In the genomic region with DNA sequence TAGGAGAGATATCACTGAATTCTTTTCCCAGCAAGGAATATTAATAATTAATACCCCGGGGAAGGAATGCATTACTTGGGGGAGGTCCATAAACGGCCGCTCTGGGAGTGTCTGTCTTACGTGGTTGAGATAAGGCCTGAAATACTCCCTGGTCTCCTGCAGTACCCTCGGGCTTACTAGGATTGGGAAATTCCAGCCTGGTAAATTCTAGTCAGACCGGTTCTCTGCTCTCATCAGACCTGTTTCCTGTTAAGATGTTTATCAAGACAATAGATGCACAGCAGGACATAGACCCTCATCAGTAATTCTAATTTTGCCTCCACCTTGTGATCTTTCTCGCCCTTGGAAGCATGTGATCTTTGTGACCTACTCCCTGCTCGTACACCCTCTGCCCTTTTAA, we compare ENCODE assay signal across 13 cellular contexts.
"Had no signal": no experiment of that assay in that cellular context is flagged by ENCODE, and none has a peak within 500 bp of the region (broad histone marks: within the 10 kb centered on the region; RNA-seq: fewer than 3 reads in every experiment).

No MANE protein-coding gene starts in this region.

- H3K27me3 Mint-ChIP-seq: activated naive CD8-positive, alpha-beta T cell had no signal

- ATAC-seq: activated CD4-positive, CD25-positive, alpha-beta regulatory T cell treated with anti-CD3 and anti-CD28 coated beads, Interleukin-2, amount 50 U/mL, for 24 hours; heart left ventricle had no signal

- H3K4me3 Mint-ChIP-seq: activated naive CD8-positive, alpha-beta T cell; neural progenitor cell had no signal

- DNase-seq: activated CD4-positive, alpha-beta T cell treated with anti-CD3 and anti-CD28 coated beads, Interleukin-2, amount 50 U/mL, for 4 hours; activated T-cell treated with anti-CD3 and anti-CD28 coated beads, Interleukin-2, amount 50 U/mL, for 1 hour; anterior cingulate cortex; foreskin melanocyte; heart left ventricle; ovary; sigmoid colon; stimulated activated CD4-positive, alpha-beta T cell treated with anti-CD3 and anti-CD28 coated beads, Interleukin-12 subunit alpha, Interleukin-12 subunit beta, amount 100 ng/mL, for 4 hours; stimulated activated naive CD4-positive, alpha-beta T cell treated with Interleukin-2 at 50 U/mL for 16 hours; upper lobe of left lung had no signal

- H3K36me3 Mint-ChIP-seq: activated naive CD8-positive, alpha-beta T cell; neural progenitor cell had no signal

- H3K4me3 ChIP-seq: heart left ventricle, neural progenitor cell, ovary, sigmoid colon, upper lobe of left lung had no signal

- H3K4me1 Mint-ChIP-seq: neural progenitor cell had no signal

- H3K27ac Mint-ChIP-seq: activated naive CD8-positive, alpha-beta T cell; neural progenitor cell had no signal

- H3K27ac ChIP-seq: heart left ventricle, neural progenitor cell, ovary, sigmoid colon, upper lobe of left lung had no signal
